Comparison of ENCODE assay signal across 12 cellular contexts in the genomic region with DNA sequence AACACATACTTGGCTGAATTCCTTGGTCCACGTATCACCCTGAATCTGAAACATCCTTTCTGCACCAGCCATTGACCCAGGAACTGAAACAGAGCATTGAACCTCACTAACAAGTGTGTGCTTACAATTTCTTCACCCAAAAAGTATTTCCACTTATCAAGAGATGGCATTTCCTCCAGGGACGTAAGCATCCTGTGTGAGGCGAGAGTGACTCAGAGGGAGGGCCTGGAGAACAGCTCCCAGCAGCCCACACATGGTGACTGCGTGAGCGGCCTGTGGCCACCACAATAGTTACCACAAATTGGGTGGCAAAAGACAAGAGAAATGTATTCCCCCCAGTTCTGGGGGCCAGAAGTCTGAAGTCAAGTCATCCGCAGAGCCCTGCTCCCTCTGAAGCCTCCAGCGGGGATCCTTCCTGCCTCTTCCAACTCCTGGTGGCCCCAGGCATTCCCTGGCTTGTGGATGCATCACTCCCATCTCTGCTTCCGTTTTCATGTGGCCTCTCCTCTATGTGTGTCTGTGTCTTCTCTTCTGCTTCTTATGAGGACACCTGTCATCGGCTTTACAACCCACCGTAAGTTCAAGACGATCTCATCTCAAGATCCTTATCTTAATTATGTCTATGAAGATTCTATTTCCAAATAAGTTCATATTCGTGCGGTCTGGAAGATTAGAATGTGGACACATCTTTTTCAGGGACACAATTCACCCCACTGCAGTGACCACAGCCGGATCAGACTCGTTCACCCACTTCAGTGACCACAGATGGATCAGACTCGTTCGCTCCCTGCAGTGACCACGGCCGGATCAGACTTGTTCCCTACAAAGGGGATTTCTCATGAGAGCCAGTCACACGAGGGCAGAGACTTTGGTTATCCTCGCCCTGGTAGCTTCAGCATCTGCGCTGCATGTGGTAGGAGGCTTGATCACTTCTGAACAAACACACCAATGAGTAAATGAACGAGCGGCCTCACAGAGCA.
DNase-seq lines count a peak whose midpoint lies in the region; TF ChIP-seq lines count a peak whose summit lies in the region.
"Had no signal": no experiment of that assay in that cellular context is flagged by ENCODE, and none has a peak within 500 bp of the region (broad histone marks: within the 10 kb centered on the region; RNA-seq: fewer than 3 reads in every experiment).

No MANE protein-coding gene starts in this region.

- H3K4me1 Mint-ChIP-seq in activated naive CD8-positive, alpha-beta T cell treated with anti-CD3 and anti-CD28 coated beads for 36 hours = no peaks in the 10 kb centered on the region
- H3K4me1 Mint-ChIP-seq: endodermal cell; stimulated activated memory B cell treated with anti-CD40 and anti-IgM and Interleukin-4, amounts not matched to agents 10 μg/mL and 1 μg/mL and 100 μg/mL, for 72 hours had no signal

- H3K4me3 ChIP-seq in AG10803 (ENCODE audit: low read length) = no peak overlapping the region
- H3K4me3 ChIP-seq: lung had no signal

- no peak for TF ChIP-seq CTCF in AG10803 (conservative IDR thresholded peaks at IDR 0.05; ENCODE audit: low read length)

- no peak overlapping the region for H3K4me3 Mint-ChIP-seq in activated naive CD8-positive, alpha-beta T cell treated with anti-CD3 and anti-CD28 coated beads for 36 hours
- H3K4me3 Mint-ChIP-seq: endodermal cell; stimulated activated memory B cell treated with anti-CD40 and anti-IgM and Interleukin-4, amounts not matched to agents 10 μg/mL and 1 μg/mL and 100 μg/mL, for 72 hours had no signal

- peaks cover 25% of the 10 kb centered on the region for H3K27me3 Mint-ChIP-seq in activated naive CD8-positive, alpha-beta T cell treated with anti-CD3 and anti-CD28 coated beads for 36 hours

- H3K36me3 Mint-ChIP-seq in activated naive CD8-positive, alpha-beta T cell treated with anti-CD3 and anti-CD28 coated beads for 36 hours = no peaks in the 10 kb centered on the region
- H3K36me3 Mint-ChIP-seq: stimulated activated memory B cell treated with anti-CD40 and anti-IgM and Interleukin-4, amounts not matched to agents 10 μg/mL and 1 μg/mL and 100 μg/mL, for 72 hours had no signal

- H3K9me3 Mint-ChIP-seq in activated naive CD8-positive, alpha-beta T cell treated with anti-CD3 and anti-CD28 coated beads for 36 hours = no peaks in the 10 kb centered on the region
- H3K9me3 Mint-ChIP-seq: endodermal cell; stimulated activated memory B cell treated with anti-CD40 and anti-IgM and Interleukin-4, amounts not matched to agents 10 μg/mL and 1 μg/mL and 100 μg/mL, for 72 hours had no signal

- DNase-seq in AG10803 (ENCODE audit: low read depth) = peak; percentile 98
- DNase-seq in HS-27A (ENCODE audit: low read depth) = peak; percentile 30
- DNase-seq in activated naive CD8-positive, alpha-beta T cell treated with anti-CD3 and anti-CD28 coated beads for 36 hours = peak; percentile 14
- peak; percentile 89 for DNase-seq in islet precursor cell
- no peak for DNase-seq in NCI-H1417 (lab: John Stamatoyannopoulos, UW)
- DNase-seq in NCI-H1105 (lab: John Stamatoyannopoulos, UW) = no peak
- DNase-seq in NCI-H1436 (lab: John Stamatoyannopoulos, UW) = no peak
- DNase-seq in NCI-H2196 (lab: John Stamatoyannopoulos, UW; ENCODE audit: unreplicated experiment) = no peak
- DNase-seq: endodermal cell, NCI-H2227 treated with DMSO at 0.1 percent for 48 hours had no signal

- H3K27ac Mint-ChIP-seq in activated naive CD8-positive, alpha-beta T cell treated with anti-CD3 and anti-CD28 coated beads for 36 hours = no peak overlapping the region
- H3K27ac Mint-ChIP-seq: endodermal cell; stimulated activated memory B cell treated with anti-CD40 and anti-IgM and Interleukin-4, amounts not matched to agents 10 μg/mL and 1 μg/mL and 100 μg/mL, for 72 hours had no signal

Comparison
In these comparisons a context has a peak if more than half of its experiments do, and no peak if none do; other contexts are left out.
1. DNase-seq: peak in AG10803 (single experiment), HS-27A (single experiment), activated naive CD8-positive, alpha-beta T cell treated with anti-CD3 and anti-CD28 coated beads for 36 hours (single experiment) and islet precursor cell (single experiment); none in NCI-H1417 (0 of 3), NCI-H1105 (single experiment), NCI-H1436 (single experiment) and NCI-H2196 (single experiment).